ENCODE assay signal across 8 cellular contexts in genomic region chr7:158976468-158976848, GRCh38.
A peak's percentile ranks its signal among the peaks of the same experiment; 100 is the strongest.
DNase-seq lines count a peak whose midpoint lies in the region; ATAC-seq and TF ChIP-seq lines count a peak whose summit lies in the region.

No MANE protein-coding gene starts in this region.

- H3K27ac ChIP-seq in coronary artery: no peak overlapping the region

- peak overlapping the region; percentile 45 for H3K27ac Mint-ChIP-seq in nephron progenitor cell

- TF ChIP-seq CTCF in coronary artery (IDR thresholded peaks at IDR 0.05): no peak
- TF ChIP-seq CTCF in nephron progenitor cell (IDR thresholded peaks at IDR 0.05): no peak

- H3K4me1 Mint-ChIP-seq in nephron progenitor cell: peaks cover 19% of the 10 kb centered on the region

- DNase-seq in CMK (ENCODE audit: low read depth) (peak; percentile 54), coronary artery (ENCODE audit: low spot score) (no peak), nephron progenitor cell (no peak), germinal center (ENCODE audit: low spot score) (no peak), inferior parietal cortex (ENCODE audit: extremely low spot score) (no peak)
- peak; percentile 19 for DNase-seq in Jurkat, Clone E6-1 (ENCODE audit: low read depth, low spot score)
- DNase-seq in activated CD8-positive, alpha-beta memory T cell treated with anti-CD3 and anti-CD28 coated beads for 24 hours: no peak

- H3K4me3 ChIP-seq in Jurkat, Clone E6-1 (ENCODE audit: low read length): peak overlapping the region; percentile 52
- peak overlapping the region; percentile 59 for H3K4me3 ChIP-seq in coronary artery

- peak overlapping the region; percentile 82 for H3K4me3 Mint-ChIP-seq in nephron progenitor cell

- H3K9me3 Mint-ChIP-seq in nephron progenitor cell: peaks cover 49% of the 10 kb centered on the region

- H3K36me3 Mint-ChIP-seq in nephron progenitor cell (ENCODE audit: low read depth): no peaks in the 10 kb centered on the region

- H3K27me3 Mint-ChIP-seq in nephron progenitor cell (ENCODE audit: low read depth, poor library complexity): peaks cover 7% of the 10 kb centered on the region

- ATAC-seq in GM21526 (IDR thresholded peaks at IDR 0.05; ENCODE audit: low FRiP score, unreplicated experiment): peak; percentile 38

Comparison
In these comparisons a context has a peak if more than half of its experiments do, and no peak if none do; other contexts are left out.
1. DNase-seq: peak in CMK (single experiment) and Jurkat, Clone E6-1 (single experiment); none in coronary artery (single experiment), nephron progenitor cell (single experiment), germinal center (single experiment), inferior parietal cortex (single experiment) and activated CD8-positive, alpha-beta memory T cell treated with anti-CD3 and anti-CD28 coated beads for 24 hours (single experiment).